In the genomic region with DNA sequence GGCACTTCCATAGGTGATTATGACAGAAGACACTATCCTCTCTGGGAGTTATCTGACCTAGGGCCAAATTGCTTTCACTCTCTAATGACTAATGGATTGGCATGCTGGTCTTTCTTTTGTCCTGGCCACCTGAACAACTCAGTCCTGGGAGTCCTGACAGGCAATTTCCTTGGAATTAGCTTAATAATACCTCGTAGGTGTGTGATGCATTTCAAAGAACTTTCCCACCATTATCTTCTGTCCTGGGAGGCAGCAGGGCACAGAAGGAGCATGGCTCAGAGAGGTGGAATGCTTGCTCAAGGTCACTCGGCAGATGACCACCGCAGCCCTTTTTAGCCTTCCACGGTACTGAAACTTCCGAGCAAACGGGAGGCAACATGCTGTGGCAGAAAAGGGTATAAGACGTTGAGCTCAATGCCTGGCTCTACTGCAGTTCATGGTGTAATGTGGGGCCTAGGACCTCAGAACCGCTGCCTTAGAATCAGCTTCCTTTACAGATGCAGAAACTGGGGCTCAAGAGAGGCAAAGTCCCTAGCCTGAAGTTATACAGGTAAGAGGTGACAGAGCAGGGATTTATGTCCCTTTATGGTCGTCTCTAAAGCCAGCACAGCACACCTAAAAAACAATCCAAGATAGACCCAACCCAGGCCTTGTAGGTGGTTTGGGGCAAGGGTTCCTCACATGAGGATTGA, we compare ENCODE assay signal across 2 cellular contexts.
TF ChIP-seq lines count a peak whose summit lies in the region.

No MANE protein-coding gene starts in this region.

TF ChIP-seq in IMR-90, 13 proteins besides CTCF, POLR2A, EP300 and RAD21:
- TF ChIP-seq NFE2L2 (IDR thresholded peaks at IDR 0.05; ENCODE audit: low read depth, low read length) (no peak), RCOR1 (IDR thresholded peaks at IDR 0.05; ENCODE audit: insufficient replicate concordance, low read length) (peak; percentile 15), BHLHE40 (IDR thresholded peaks at IDR 0.05; ENCODE audit: low read depth, low read length) (no peak), CEBPB (IDR thresholded peaks at IDR 0.05; ENCODE audit: low read depth, low read length) (no peak; the same call in 1 of the 2 replicates), MXI1 (IDR thresholded peaks at IDR 0.05; ENCODE audit: borderline replicate concordance, low read depth, low read length) (no peak), SMC3 (IDR thresholded peaks at IDR 0.05; ENCODE audit: low read depth, low read length) (peak; percentile 22), MAFK (IDR thresholded peaks at IDR 0.05; ENCODE audit: low read depth, low read length) (no peak), CHD1 (IDR thresholded peaks at IDR 0.05; ENCODE audit: low read depth, low read length) (no peak; the same call in 1 of the 2 replicates), RFX5 (IDR thresholded peaks at IDR 0.05; ENCODE audit: low read depth, low read length) (no peak), FOS (IDR thresholded peaks at IDR 0.05; ENCODE audit: low read depth, low read length) (0 out of 2 replicates have a peak, but pooled peaks have one; percentile 14), MAZ (IDR thresholded peaks at IDR 0.05; ENCODE audit: borderline replicate concordance, low read depth, low read length) (no peak)
- TF ChIP-seq, protein P1, sequence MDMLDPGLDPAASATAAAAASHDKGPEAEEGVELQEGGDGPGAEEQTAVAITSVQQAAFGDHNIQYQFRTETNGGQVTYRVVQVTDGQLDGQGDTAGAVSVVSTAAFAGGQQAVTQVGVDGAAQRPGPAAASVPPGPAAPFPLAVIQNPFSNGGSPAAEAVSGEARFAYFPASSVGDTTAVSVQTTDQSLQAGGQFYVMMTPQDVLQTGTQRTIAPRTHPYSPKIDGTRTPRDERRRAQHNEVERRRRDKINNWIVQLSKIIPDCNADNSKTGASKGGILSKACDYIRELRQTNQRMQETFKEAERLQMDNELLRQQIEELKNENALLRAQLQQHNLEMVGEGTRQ (IDR thresholded peaks at IDR 0.05; ENCODE audit: low read depth, low read length) = peak; percentile 38; the same call in 1 of the 2 replicates
- TF ChIP-seq, protein P2, sequence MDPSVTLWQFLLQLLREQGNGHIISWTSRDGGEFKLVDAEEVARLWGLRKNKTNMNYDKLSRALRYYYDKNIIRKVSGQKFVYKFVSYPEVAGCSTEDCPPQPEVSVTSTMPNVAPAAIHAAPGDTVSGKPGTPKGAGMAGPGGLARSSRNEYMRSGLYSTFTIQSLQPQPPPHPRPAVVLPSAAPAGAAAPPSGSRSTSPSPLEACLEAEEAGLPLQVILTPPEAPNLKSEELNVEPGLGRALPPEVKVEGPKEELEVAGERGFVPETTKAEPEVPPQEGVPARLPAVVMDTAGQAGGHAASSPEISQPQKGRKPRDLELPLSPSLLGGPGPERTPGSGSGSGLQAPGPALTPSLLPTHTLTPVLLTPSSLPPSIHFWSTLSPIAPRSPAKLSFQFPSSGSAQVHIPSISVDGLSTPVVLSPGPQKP (IDR thresholded peaks at IDR 0.05; ENCODE audit: borderline replicate concordance, low read depth, low read length) = no peak
TF ChIP-seq in IMR-90: peak in this region for 4.

TF ChIP-seq in GM12891, 5 proteins besides CTCF, POLR2A, EP300 and RAD21:
- TF ChIP-seq PAX5 (IDR thresholded peaks at IDR 0.05; ENCODE audit: insufficient read depth, low read length, severe bottlenecking) = no peak
- no peak for TF ChIP-seq SPI1 (IDR thresholded peaks at IDR 0.05; ENCODE audit: low read depth, low read length)
- TF ChIP-seq POLR2AphosphoS5 (IDR thresholded peaks at IDR 0.05; ENCODE audit: low read depth, low read length) = no peak
- TF ChIP-seq TAF1 (IDR thresholded peaks at IDR 0.05; ENCODE audit: low read depth, low read length) = no peak
- no peak for TF ChIP-seq POU2F2 (IDR thresholded peaks at IDR 0.05; ENCODE audit: low read depth, low read length)
